6 cellular contexts compared by ENCODE assay signal in genomic region chr2:167675906-167676305, GRCh38.
"Had no signal": no experiment of that assay in that cellular context is flagged by ENCODE, and none has a peak within 500 bp of the region (broad histone marks: within the 10 kb centered on the region; RNA-seq: fewer than 3 reads in every experiment).

No MANE protein-coding gene starts in this region.

- H3K4me3 ChIP-seq: GM23248 had no signal

- H3K9me3 Mint-ChIP-seq: H9 had no signal

- H3K9ac ChIP-seq: GM23248 had no signal

- H3K27ac ChIP-seq: GM23248, HL-60 had no signal

- ATAC-seq: HepG2 had no signal

- H3K27ac Mint-ChIP-seq: IgD-negative memory B cell had no signal

- H2AFZ ChIP-seq: GM23248 had no signal

- H3K4me3 Mint-ChIP-seq: H9, IgD-negative memory B cell had no signal

- H3K4me1 Mint-ChIP-seq: IgD-negative memory B cell had no signal

- H3K36me3 Mint-ChIP-seq: IgD-negative memory B cell had no signal

- DNase-seq: GM23248, H9, HCEC 1CT had no signal

- H3K27me3 Mint-ChIP-seq: IgD-negative memory B cell had no signal
